Comparison of ENCODE assay signal across 11 cellular contexts in the genomic region with DNA sequence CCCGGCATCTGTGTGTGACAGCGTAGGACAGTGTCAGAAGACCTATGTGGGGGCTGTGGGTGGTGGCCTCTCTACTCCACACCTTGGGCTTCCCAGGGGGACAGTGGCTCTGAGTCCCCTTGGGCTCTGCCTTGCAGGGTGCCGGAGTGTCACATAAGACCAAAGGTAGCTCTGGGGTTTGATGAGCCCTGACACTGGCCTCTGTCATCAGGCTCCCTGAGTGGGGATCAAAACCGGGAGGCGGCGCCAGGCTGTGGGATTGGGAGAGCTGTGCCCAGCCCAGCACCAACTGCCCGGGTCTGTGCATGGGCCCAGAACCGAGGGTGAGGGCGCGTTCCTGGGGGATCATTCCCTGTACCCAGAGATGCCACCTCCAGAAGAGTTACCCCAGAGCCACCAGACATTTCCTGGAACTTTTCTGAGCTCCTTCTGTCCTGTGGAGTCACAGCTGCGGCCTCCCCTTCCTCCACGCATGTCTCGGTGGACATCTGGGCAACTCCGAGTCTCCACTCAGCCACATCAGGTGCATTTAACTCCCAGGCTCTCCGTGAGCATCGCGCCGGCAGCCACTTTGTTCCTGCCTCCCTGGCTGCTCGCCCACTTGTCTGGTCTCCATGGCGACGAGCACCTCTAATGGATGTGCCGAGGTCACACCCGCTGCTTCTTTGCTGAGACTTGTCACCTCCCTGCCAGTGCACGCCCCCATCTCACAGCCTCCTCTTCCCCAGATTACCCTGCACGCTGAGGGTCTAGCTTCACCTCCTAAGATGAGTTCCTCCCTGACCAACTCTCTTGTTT.
A peak's percentile ranks its signal among the peaks of the same experiment; 100 is the strongest.
DNase-seq lines count a peak whose midpoint lies in the region; ATAC-seq and TF ChIP-seq lines count a peak whose summit lies in the region.
"Had no signal": no experiment of that assay in that cellular context is flagged by ENCODE, and none has a peak within 500 bp of the region (broad histone marks: within the 10 kb centered on the region; RNA-seq: fewer than 3 reads in every experiment).

No MANE protein-coding gene starts in this region.

- no peak for ATAC-seq in HG02938 (IDR thresholded peaks at IDR 0.05; ENCODE audit: unreplicated experiment)
- no peak for ATAC-seq in GM19463 (IDR thresholded peaks at IDR 0.05; ENCODE audit: unreplicated experiment)
- no peak for ATAC-seq in HG03159 (IDR thresholded peaks at IDR 0.05; ENCODE audit: unreplicated experiment)

- H3K36me3 ChIP-seq in KMS-11 (ENCODE audit: insufficient read depth), result no peaks in the 10 kb centered on the region

- peak; percentile 87 for DNase-seq in COR-L47 (lab: John Stamatoyannopoulos, UW)
- DNase-seq in NCI-H524 (lab: John Stamatoyannopoulos, UW), result peak; percentile 90 to 97
- peak; percentile 88 for DNase-seq in left kidney (ENCODE audit: low read depth, low spot score)
- DNase-seq in A172 (ENCODE audit: low spot score), result no peak
- DNase-seq: amniotic stem cell; PC-9; stimulated activated naive B cell treated with anti-CD40 and anti-IgM and Interleukin-4, amounts not matched to agents 10 μg/mL and 1 μg/mL and 100 μg/mL, for 72 hours had no signal

- no peak overlapping the region for H2AFZ ChIP-seq in KMS-11 (ENCODE audit: low read depth)
- H2AFZ ChIP-seq: PC-9 had no signal

- H3K79me2 ChIP-seq in KMS-11 (ENCODE audit: insufficient read depth, low read depth), result no peaks in the 10 kb centered on the region

- H3K4me3 ChIP-seq in KMS-11 (IDR thresholded peaks at IDR 0.05; ENCODE audit: insufficient read depth, low read depth, low read length), result no peak overlapping the region
- H3K4me3 ChIP-seq: PC-9 had no signal

- H3K9ac ChIP-seq in KMS-11, result no peak overlapping the region

- TF ChIP-seq CTCF in KMS-11 (conservative IDR thresholded peaks at IDR 0.05; ENCODE audit: low read depth, low read length), result 0 out of 2 replicates have a peak, but pooled peaks have one; percentile 10

- H3K27ac ChIP-seq in KMS-11, result no peak overlapping the region; the same call in 1 of the 2 replicates
- H3K27ac ChIP-seq: PC-9 had no signal

- H3K4me2 ChIP-seq in KMS-11, result peak overlapping the region; percentile 73
- H3K4me2 ChIP-seq: PC-9 had no signal

- H3K27me3 ChIP-seq in KMS-11 (ENCODE audit: insufficient read depth, low read depth), result no peaks in the 10 kb centered on the region

- peaks cover 32% of the 10 kb centered on the region for H3K4me1 ChIP-seq in KMS-11 (ENCODE audit: low read depth, poor library complexity, severe bottlenecking)

- no peaks in the 10 kb centered on the region for H4K20me1 ChIP-seq in KMS-11 (ENCODE audit: insufficient read depth)
